In the genomic region with DNA sequence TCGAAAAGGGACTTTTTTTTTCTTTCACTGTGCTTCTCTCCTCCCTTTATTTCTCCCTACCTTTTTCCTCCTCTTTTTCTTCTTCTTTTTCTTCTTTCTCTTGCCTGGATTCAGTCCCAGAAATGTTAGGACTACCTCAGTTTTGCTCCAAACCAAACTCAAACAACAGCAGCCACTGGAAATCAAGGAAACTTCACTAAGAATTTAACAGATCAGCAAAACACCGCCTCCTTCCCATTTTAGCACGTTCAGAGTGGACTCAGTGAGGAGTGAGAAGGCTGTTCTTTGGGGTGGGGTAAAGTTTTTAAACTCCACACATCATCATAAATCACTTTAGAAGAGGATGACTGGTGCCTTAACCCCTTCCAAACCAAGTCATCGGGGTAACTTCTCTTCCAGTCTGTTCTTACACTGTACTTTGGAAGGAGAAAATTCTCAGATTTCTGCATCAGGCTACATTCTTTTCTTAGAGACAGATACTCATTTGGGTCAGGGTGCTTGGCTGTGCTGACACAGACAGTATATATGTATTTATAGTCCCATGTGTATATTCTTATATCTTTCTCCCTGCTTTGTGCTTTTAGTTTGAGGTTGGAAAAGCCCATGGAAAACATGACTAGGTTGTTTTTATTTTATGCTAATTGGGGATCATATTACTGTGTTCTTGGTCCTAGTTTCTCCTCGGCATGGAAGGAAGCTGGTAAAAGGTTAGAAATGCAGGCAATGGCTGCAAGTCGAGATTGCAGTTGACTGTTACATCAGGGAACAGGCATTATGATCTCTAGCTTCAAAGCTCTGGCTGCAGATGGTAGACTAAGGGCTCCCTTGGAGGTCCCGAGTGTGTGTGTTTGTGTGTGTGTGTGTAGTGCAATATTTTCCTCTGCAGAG, we compare ENCODE assay signal across 1 cellular context.
TF ChIP-seq lines count a peak whose summit lies in the region.

A gene with protein sequence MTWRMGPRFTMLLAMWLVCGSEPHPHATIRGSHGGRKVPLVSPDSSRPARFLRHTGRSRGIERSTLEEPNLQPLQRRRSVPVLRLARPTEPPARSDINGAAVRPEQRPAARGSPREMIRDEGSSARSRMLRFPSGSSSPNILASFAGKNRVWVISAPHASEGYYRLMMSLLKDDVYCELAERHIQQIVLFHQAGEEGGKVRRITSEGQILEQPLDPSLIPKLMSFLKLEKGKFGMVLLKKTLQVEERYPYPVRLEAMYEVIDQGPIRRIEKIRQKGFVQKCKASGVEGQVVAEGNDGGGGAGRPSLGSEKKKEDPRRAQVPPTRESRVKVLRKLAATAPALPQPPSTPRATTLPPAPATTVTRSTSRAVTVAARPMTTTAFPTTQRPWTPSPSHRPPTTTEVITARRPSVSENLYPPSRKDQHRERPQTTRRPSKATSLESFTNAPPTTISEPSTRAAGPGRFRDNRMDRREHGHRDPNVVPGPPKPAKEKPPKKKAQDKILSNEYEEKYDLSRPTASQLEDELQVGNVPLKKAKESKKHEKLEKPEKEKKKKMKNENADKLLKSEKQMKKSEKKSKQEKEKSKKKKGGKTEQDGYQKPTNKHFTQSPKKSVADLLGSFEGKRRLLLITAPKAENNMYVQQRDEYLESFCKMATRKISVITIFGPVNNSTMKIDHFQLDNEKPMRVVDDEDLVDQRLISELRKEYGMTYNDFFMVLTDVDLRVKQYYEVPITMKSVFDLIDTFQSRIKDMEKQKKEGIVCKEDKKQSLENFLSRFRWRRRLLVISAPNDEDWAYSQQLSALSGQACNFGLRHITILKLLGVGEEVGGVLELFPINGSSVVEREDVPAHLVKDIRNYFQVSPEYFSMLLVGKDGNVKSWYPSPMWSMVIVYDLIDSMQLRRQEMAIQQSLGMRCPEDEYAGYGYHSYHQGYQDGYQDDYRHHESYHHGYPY (minus strand): TSS at position 280 of the 888 bp plus-strand sequence. CDS start 1,238 bp downstream, outside the sequence.

TF ChIP-seq in endothelial cell of umbilical vein, 7 proteins besides CTCF, POLR2A, EP300 and RAD21:
- TF ChIP-seq MYC (IDR thresholded peaks at IDR 0.05; ENCODE audit: low read depth, low read length) (no peak), POLR2AphosphoS5 (IDR thresholded peaks at IDR 0.05; ENCODE audit: insufficient read depth, low read depth, low read length) (peak; percentile 99)
